22 cellular contexts compared by ENCODE assay signal in genomic region chr5:85843535-85843934, GRCh38.
"Had no signal": no experiment of that assay in that cellular context is flagged by ENCODE, and none has a peak within 500 bp of the region (broad histone marks: within the 10 kb centered on the region; RNA-seq: fewer than 3 reads in every experiment).

No MANE protein-coding gene starts in this region.

- H3K4me1 Mint-ChIP-seq: mesothelial cell of epicardium, naive B cell had no signal

- H2AFZ ChIP-seq: neural progenitor cell, parathyroid adenoma had no signal

- H3K9me3 Mint-ChIP-seq: neural progenitor cell; stimulated activated naive CD8-positive, alpha-beta T cell treated with anti-CD3 and anti-CD28 coated beads, Interleukin-15, Interleukin-2, amounts not matched to agents 100 ng/mL and 50 ng/mL, for 24 hours had no signal

- H3K27ac ChIP-seq: dorsolateral prefrontal cortex, neural progenitor cell, parathyroid adenoma, right lobe of liver, suprapubic skin, transverse colon had no signal

- H3K27me3 ChIP-seq: dorsolateral prefrontal cortex, neural progenitor cell, right lobe of liver, suprapubic skin, transverse colon had no signal

- H3K79me2 ChIP-seq: parathyroid adenoma had no signal

- H3K27me3 Mint-ChIP-seq: naive B cell; natural killer cell treated with Interleukin-12 subunit alpha and Interleukin-12 subunit beta and Interleukin-15 and Interleukin-18, amount 100 ng/mL, for 72 hours; progenitor cell of endocrine pancreas; stimulated activated naive CD8-positive, alpha-beta T cell treated with anti-CD3 and anti-CD28 coated beads, Interleukin-15, Interleukin-2, amounts not matched to agents 100 ng/mL and 50 ng/mL, for 24 hours had no signal

- H3K9me3 ChIP-seq: mucosa of descending colon, right lobe of liver, transverse colon had no signal

- FAIRE-seq: colon, frontal cortex, kidney had no signal

- H3K36me3 ChIP-seq: neural progenitor cell, right lobe of liver, suprapubic skin, transverse colon had no signal

- H3K4me3 Mint-ChIP-seq: mesothelial cell of epicardium; naive B cell; natural killer cell treated with Interleukin-12 subunit alpha and Interleukin-12 subunit beta and Interleukin-15 and Interleukin-18, amount 100 ng/mL, for 72 hours; neural progenitor cell; stimulated activated naive CD8-positive, alpha-beta T cell treated with anti-CD3 and anti-CD28 coated beads, Interleukin-15, Interleukin-2, amounts not matched to agents 100 ng/mL and 50 ng/mL, for 24 hours had no signal

- H3K4me1 ChIP-seq: neural progenitor cell, parathyroid adenoma, right lobe of liver, suprapubic skin, transverse colon had no signal

- ATAC-seq: left lobe of liver; mucosa of descending colon; natural killer cell treated with Interleukin-12 subunit alpha and Interleukin-12 subunit beta and Interleukin-15 and Interleukin-18, amount 100 ng/mL, for 72 hours; right lobe of liver had no signal

- H3K36me3 Mint-ChIP-seq: mesothelial cell of epicardium; naive B cell; natural killer cell treated with Interleukin-12 subunit alpha and Interleukin-12 subunit beta and Interleukin-15 and Interleukin-18, amount 100 ng/mL, for 72 hours; neural progenitor cell had no signal

- H3K9ac ChIP-seq: neural progenitor cell, parathyroid adenoma had no signal

- H3K4me2 ChIP-seq: neural progenitor cell had no signal

- H3K27ac Mint-ChIP-seq: mesothelial cell of epicardium; natural killer cell treated with Interleukin-12 subunit alpha and Interleukin-12 subunit beta and Interleukin-15 and Interleukin-18, amount 100 ng/mL, for 72 hours; neural progenitor cell; progenitor cell of endocrine pancreas; stimulated activated naive CD8-positive, alpha-beta T cell treated with anti-CD3 and anti-CD28 coated beads, Interleukin-15, Interleukin-2, amounts not matched to agents 100 ng/mL and 50 ng/mL, for 24 hours had no signal

- DNase-seq: caudate nucleus; dorsolateral prefrontal cortex; effector CD4-positive, alpha-beta T cell; hypothalamus; kidney; mesenchymal stem cell; mucosa of descending colon; naive B cell; right lobe of liver; stimulated activated CD4-positive, alpha-beta T cell treated with anti-CD3 and anti-CD28 coated beads, Interleukin-2, amount 100 ng/mL, for 48 hours; stimulated activated CD8-positive, alpha-beta memory T cell treated with anti-CD3 and anti-CD28 coated beads, Interleukin-4, amount 100 ng/mL, for 48 hours; transverse colon had no signal

- H3K4me3 ChIP-seq: dorsolateral prefrontal cortex, mucosa of descending colon, neural progenitor cell, right lobe of liver, suprapubic skin, transverse colon had no signal
